In genomic region chr10:16887565-16887964, GRCh38 we compare ENCODE assay signal across 19 cellular contexts.
DNase-seq lines count a peak whose midpoint lies in the region; ATAC-seq and TF ChIP-seq lines count a peak whose summit lies in the region.
"Had no signal": no experiment of that assay in that cellular context is flagged by ENCODE, and none has a peak within 500 bp of the region (broad histone marks: within the 10 kb centered on the region; RNA-seq: fewer than 3 reads in every experiment).

No MANE protein-coding gene starts in this region.

- no peak overlapping the region for H2BK120ac ChIP-seq in mesenchymal stem cell (ENCODE audit: low read depth, low read length)

- DNase-seq in COLO829 (ENCODE audit: low spot score): peak; percentile 23
- peak; percentile 53 for DNase-seq in NCI-H226
- DNase-seq in chondrocyte (ENCODE audit: low spot score): no peak
- DNase-seq in mesenchymal stem cell: peak; percentile 65
- DNase-seq in NCI-H1417 treated with DMSO at 0.1 percent for 48 hours (lab: John Stamatoyannopoulos, UW): no peak
- no peak for DNase-seq in AG08395 (ENCODE audit: low spot score)
- DNase-seq in activated naive CD4-positive, alpha-beta T cell (lab: John Stamatoyannopoulos, UW): no peak
- DNase-seq: activated CD4-positive, alpha-beta T cell treated with anti-CD3 and anti-CD28 coated beads, Interleukin-2, amount 50 U/mL, for 48 hours; aorta; C1 segment of cervical spinal cord; DND-41; effector memory CD8-positive, alpha-beta T cell; glutamatergic neuron; midbrain; pancreas; stimulated activated CD4-positive, alpha-beta T cell treated with anti-CD3 and anti-CD28 coated beads, Interleukin-12 subunit alpha, Interleukin-12 subunit beta, amount 100 ng/mL, for 4 hours had no signal

- no peak overlapping the region for H3K4me2 ChIP-seq in mesenchymal stem cell (ENCODE audit: low read length, poor library complexity, severe bottlenecking)

- peak overlapping the region; percentile 25 for H3K27ac Mint-ChIP-seq in chondrocyte (ENCODE audit: unreplicated experiment)
- H3K27ac Mint-ChIP-seq: activated T-helper 2 cell treated with anti-CD3 and anti-CD28 coated beads, Interferon-gamma antibody, Interleukin-2, Interleukin-4, amounts not matched to agents 10 μg/mL and 5 μg/mL and 100 μg/mL, durations not matched to agents 14 hours and 24 hours and 36 hours; effector memory CD8-positive, alpha-beta T cell had no signal

- H3K36me3 ChIP-seq in mesenchymal stem cell (ENCODE audit: control insufficient read depth in 1 of 2, insufficient read depth in 2 of 2, low read depth in 1 of 2, low read length in 2 of 2): no peaks in the 10 kb centered on the region
- H3K36me3 ChIP-seq: pancreas had no signal

- no peak overlapping the region for H3K9ac ChIP-seq in mesenchymal stem cell (ENCODE audit: low read length)

- H2BK12ac ChIP-seq in mesenchymal stem cell (ENCODE audit: low read length in 2 of 2): no peak overlapping the region

- H3K23ac ChIP-seq in mesenchymal stem cell (ENCODE audit: low read length in 2 of 2): no peak overlapping the region

- no peak overlapping the region for H2AFZ ChIP-seq in mesenchymal stem cell (ENCODE audit: low read depth, low read length)

- H3K36me3 Mint-ChIP-seq in chondrocyte (ENCODE audit: low read depth): peaks cover 2% of the 10 kb centered on the region

- no peak overlapping the region for H2AK5ac ChIP-seq in mesenchymal stem cell (ENCODE audit: low read length, severe bottlenecking)

- H3K27me3 Mint-ChIP-seq in chondrocyte (ENCODE audit: low read depth): no peaks in the 10 kb centered on the region
- H3K27me3 Mint-ChIP-seq: effector memory CD8-positive, alpha-beta T cell had no signal

- no peak overlapping the region for H4K8ac ChIP-seq in mesenchymal stem cell (ENCODE audit: low read length)

- H3K4me3 Mint-ChIP-seq in chondrocyte (ENCODE audit: unreplicated experiment): no peak overlapping the region
- H3K4me3 Mint-ChIP-seq: effector memory CD8-positive, alpha-beta T cell had no signal

- H3K9me3 ChIP-seq in mesenchymal stem cell (ENCODE audit: control insufficient read depth, low read length): no peaks in the 10 kb centered on the region
- H3K9me3 ChIP-seq: pancreas had no signal

- peaks cover 10% of the 10 kb centered on the region for H3K4me1 ChIP-seq in mesenchymal stem cell (ENCODE audit: control insufficient read depth, insufficient read depth, low read depth, low read length)

- no peak overlapping the region for H3K18ac ChIP-seq in mesenchymal stem cell (ENCODE audit: low read depth in 1 of 2, low read length in 2 of 2)

- H3K79me1 ChIP-seq in mesenchymal stem cell (replicated peaks; ENCODE audit: low read length, poor library complexity, severe bottlenecking): no peaks in the 10 kb centered on the region

- no peak overlapping the region for H3K14ac ChIP-seq in mesenchymal stem cell (ENCODE audit: low read length in 2 of 2)

- H4K91ac ChIP-seq in mesenchymal stem cell (ENCODE audit: low read length): no peak overlapping the region

- WGBS in mesenchymal stem cell: 36% methylated on average over 2 of the region's 3 CpGs

- H3K27ac ChIP-seq in mesenchymal stem cell (ENCODE audit: low read length, poor library complexity, severe bottlenecking): no peak overlapping the region
- H3K27ac ChIP-seq: pancreas had no signal

- H3K4me3 ChIP-seq in mesenchymal stem cell (ENCODE audit: insufficient read depth in 1 of 2, low read depth in 1 of 2, low read length in 2 of 2): no peak overlapping the region
- H3K4me3 ChIP-seq: GM12878, pancreas had no signal

- H3K27me3 ChIP-seq in mesenchymal stem cell (ENCODE audit: control insufficient read depth in 1 of 2, insufficient read depth in 1 of 2, low read length in 2 of 2): no peaks in the 10 kb centered on the region
- H3K27me3 ChIP-seq: pancreas had no signal

- no peak overlapping the region for H2BK5ac ChIP-seq in mesenchymal stem cell (ENCODE audit: low read depth, low read length, poor library complexity, severe bottlenecking)

- peaks cover 17% of the 10 kb centered on the region for H3K4me1 Mint-ChIP-seq in chondrocyte (ENCODE audit: low read depth)

- H3K9me3 Mint-ChIP-seq in chondrocyte (ENCODE audit: low read depth): peaks cover 4% of the 10 kb centered on the region
- H3K9me3 Mint-ChIP-seq: activated T-helper 2 cell treated with anti-CD3 and anti-CD28 coated beads, Interferon-gamma antibody, Interleukin-2, Interleukin-4, amounts not matched to agents 10 μg/mL and 5 μg/mL and 100 μg/mL, durations not matched to agents 14 hours and 24 hours and 36 hours; effector memory CD8-positive, alpha-beta T cell had no signal

- ATAC-seq in HG03039 (IDR thresholded peaks at IDR 0.05; ENCODE audit: unreplicated experiment): no peak
- ATAC-seq: effector memory CD8-positive, alpha-beta T cell; GM12878; pancreas had no signal

- no peak overlapping the region for H2BK15ac ChIP-seq in mesenchymal stem cell (ENCODE audit: low read depth, poor library complexity, severe bottlenecking)

- H3K4ac ChIP-seq in mesenchymal stem cell (ENCODE audit: low read depth in 1 of 2, low read length in 2 of 2): no peak overlapping the region

- no peak for TF ChIP-seq CTCF in chondrocyte (IDR thresholded peaks at IDR 0.05)

Comparison
In these comparisons a context has a peak if more than half of its experiments do, and no peak if none do; other contexts are left out.
1. DNase-seq: peak in COLO829 (single experiment), NCI-H226 (single experiment) and mesenchymal stem cell (single experiment); none in chondrocyte (single experiment), NCI-H1417 treated with DMSO at 0.1 percent for 48 hours (single experiment), AG08395 (single experiment) and activated naive CD4-positive, alpha-beta T cell (0 of 4).